ENCODE assay signal across 20 cellular contexts in the genomic region with DNA sequence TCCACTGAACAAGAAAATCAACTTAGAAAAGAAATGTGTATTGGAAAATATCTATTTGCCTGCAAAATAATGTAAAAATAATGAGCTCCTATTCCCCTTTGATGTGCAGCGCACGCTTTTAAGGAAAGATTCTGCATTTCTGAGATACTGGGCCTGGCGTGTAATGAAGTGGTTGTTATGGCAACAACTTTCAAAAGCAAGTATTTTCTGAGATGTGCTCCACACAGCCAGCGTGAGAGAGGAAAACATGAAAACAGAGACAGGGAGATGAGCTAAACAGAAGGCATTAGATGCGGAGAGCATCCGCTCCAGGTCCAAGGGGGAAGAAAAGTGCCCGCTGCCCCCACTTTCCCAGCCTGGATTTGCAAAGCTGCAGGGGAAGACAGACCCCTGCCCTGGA. TPM values are rescaled to one million over a fixed set of nuclear protein-coding genes. Genes with fewer than 3 reads are reported as not detected.
A peak's percentile ranks its signal among the peaks of the same experiment; 100 is the strongest.
DNase-seq lines count a peak whose midpoint lies in the region; ATAC-seq, FAIRE-seq and TF ChIP-seq lines count a peak whose summit lies in the region.
"Had no signal": no experiment of that assay in that cellular context is flagged by ENCODE, and none has a peak within 500 bp of the region (broad histone marks: within the 10 kb centered on the region; RNA-seq: fewer than 3 reads in every experiment).

No MANE protein-coding gene starts in this region.

- H3K9ac ChIP-seq in K562 (ENCODE audit: insufficient read depth in 1 of 2, low read depth in 2 of 2, low read length in 2 of 2) (no peak overlapping the region), neuronal stem cell (ENCODE audit: low read depth, low read length, poor library complexity) (no peak overlapping the region)
- H3K9ac ChIP-seq: BLaER1 had no signal

- H3K27me3 ChIP-seq in K562 (ENCODE audit: control insufficient read depth in 2 of 2, insufficient read depth in 2 of 2, low read length in 2 of 2) (peaks cover 9 to 37% of the 10 kb centered on the region in 2 experiments), neuronal stem cell (ENCODE audit: control insufficient read depth in 3 of 3, insufficient read depth in 3 of 3, low read depth in 1 of 3, low read length in 3 of 3) (peaks cover 0 to 6% (median 0%) of the 10 kb centered on the region in 3 experiments)
- H3K27me3 ChIP-seq in naive thymus-derived CD4-positive, alpha-beta T cell (ENCODE audit: control insufficient read depth in 2 of 2, insufficient read depth in 2 of 2, low read length in 2 of 2): no peaks in the 10 kb centered on the region
- H3K27me3 ChIP-seq: BLaER1 had no signal

- FAIRE-seq in K562 (lab: Jason Lieb, UNC): no peak
- FAIRE-seq: A549, D721Med, H54 had no signal

- DNase-seq in G401 (ENCODE audit: low spot score) (peak; percentile 61), K562 (ENCODE audit: extremely low read depth in 1 of 4, low spot score in 3 of 4) (no peak), endothelial cell (ENCODE audit: low spot score) (no peak), neuronal stem cell (ENCODE audit: low spot score) (no peak), WTC11 (ENCODE audit: low spot score) (no peak)
- DNase-seq in naive thymus-derived CD4-positive, alpha-beta T cell: no peak
- DNase-seq: CD8-positive, alpha-beta memory T cell; DMS79; KBM-7; NCI-H1417; NCI-H187 treated with DMSO at 0.1 percent for 48 hours; NCI-H2171; NCI-H446 treated with DMSO at 0.1 percent for 48 hours had no signal

- no peak overlapping the region for H2BK120ac ChIP-seq in neuronal stem cell (ENCODE audit: low read depth, low read length)

- TF ChIP-seq EP300 in K562 (IDR thresholded peaks at IDR 0.05; ENCODE audit: low read length): no peak

- H2AFZ ChIP-seq in K562 (ENCODE audit: low read depth, low read length) (no peak overlapping the region), neuronal stem cell (ENCODE audit: low read length) (peak overlapping the region; percentile 69)

- no peak overlapping the region for H3K14ac ChIP-seq in neuronal stem cell (ENCODE audit: low read length)

- no peak overlapping the region for H4K91ac ChIP-seq in neuronal stem cell (ENCODE audit: low read depth, low read length, poor library complexity)

- peak overlapping the region; percentile 84 for H3K18ac ChIP-seq in neuronal stem cell (ENCODE audit: low read length)

- H3K9me3 ChIP-seq in K562 (replicated peaks; ENCODE audit: control insufficient read depth, insufficient read depth, low read depth, low read length) (no peaks in the 10 kb centered on the region), neuronal stem cell (replicated peaks in 1 of 2; ENCODE audit: control insufficient read depth in 2 of 2, insufficient read depth in 1 of 2, low read depth in 1 of 2, low read length in 2 of 2) (no peaks in the 10 kb centered on the region)
- no peaks in the 10 kb centered on the region for H3K9me3 ChIP-seq in naive thymus-derived CD4-positive, alpha-beta T cell (ENCODE audit: control insufficient read depth in 2 of 3, low read length in 3 of 3)
- H3K9me3 ChIP-seq: A549, BLaER1, SJSA1 had no signal

- H3K27ac Mint-ChIP-seq in endothelial cell (ENCODE audit: unreplicated experiment): peak overlapping the region; percentile 14
- H3K27ac Mint-ChIP-seq in WTC11: no peak overlapping the region
- no peak overlapping the region for H3K27ac Mint-ChIP-seq in naive thymus-derived CD4-positive, alpha-beta T cell

- in situ Hi-C loops in G401 (cut with HindIII; ENCODE audit: low sequenced_read_pairs): no loop called here
- in situ Hi-C loops in K562 (cut with MboI): no loop called here

- WGBS in K562 (ENCODE audit: insufficient coverage, low coverage, missing lambda C conversion rate): 0% methylated on average over 7 of the region's 7 CpGs
- WGBS in neuronal stem cell (ENCODE audit: extremely low coverage in 2 of 2, insufficient read length in 2 of 2, insufficient replicate concordance in 1 of 2), 2 donors: no CpG with 5 or more reads among the region's 7 CpGs

- no peak overlapping the region for H2BK15ac ChIP-seq in neuronal stem cell (ENCODE audit: low read length)

- H3K9me1 ChIP-seq in K562 (ENCODE audit: control insufficient read depth, insufficient read depth, low read length): no peaks in the 10 kb centered on the region

- no TSS peak for BruUV-seq in K562 (replicated peaks; lab: Mats Ljungman, UMichigan)

- H3K79me2 ChIP-seq in K562 (ENCODE audit: control insufficient read depth, insufficient read depth, low read length): no peaks in the 10 kb centered on the region

- ATAC-seq in K562 (no peak), WTC11 (no peak), HG03108 (IDR thresholded peaks at IDR 0.05; ENCODE audit: unreplicated experiment) (no peak)
- ATAC-seq in naive thymus-derived CD4-positive, alpha-beta T cell: no peak
- ATAC-seq: Panc1 had no signal

- H3K4me1 Mint-ChIP-seq in endothelial cell (ENCODE audit: unreplicated experiment) (no peaks in the 10 kb centered on the region), WTC11 (peaks cover 9% of the 10 kb centered on the region)
- peaks cover 0 to 7% (median 0%) of the 10 kb centered on the region in 7 donors for H3K4me1 Mint-ChIP-seq in naive thymus-derived CD4-positive, alpha-beta T cell
- H3K4me1 Mint-ChIP-seq: CD8-positive, alpha-beta memory T cell had no signal

- no peak overlapping the region for H4K8ac ChIP-seq in neuronal stem cell (ENCODE audit: low read depth, low read length)

- no peaks in the 10 kb centered on the region for H3K4me1 ChIP-seq in K562 (replicated peaks in 1 of 2; ENCODE audit: control insufficient read depth in 2 of 2, insufficient read depth in 2 of 2, low read length in 2 of 2)
- H3K4me1 ChIP-seq in neuronal stem cell (ENCODE audit: control insufficient read depth in 2 of 2, insufficient read depth in 1 of 2, low read depth in 1 of 2, low read length in 2 of 2): peaks cover 16 to 30% of the 10 kb centered on the region in 2 donors
- H3K4me1 ChIP-seq in naive thymus-derived CD4-positive, alpha-beta T cell (ENCODE audit: control insufficient read depth in 2 of 2, insufficient read depth in 2 of 2, low read length in 2 of 2): no peaks in the 10 kb centered on the region
- H3K4me1 ChIP-seq: A549, SJSA1 had no signal

- intact Hi-C loops in K562 (cut with micrococcal nuclease): no loop called here
- intact Hi-C loops in naive thymus-derived CD4-positive, alpha-beta T cell (cut with micrococcal nuclease): no loop called here

- H3K4me3 Mint-ChIP-seq in endothelial cell (ENCODE audit: unreplicated experiment) (no peak overlapping the region), WTC11 (no peak overlapping the region)
- H3K4me3 Mint-ChIP-seq in naive thymus-derived CD4-positive, alpha-beta T cell: no peak overlapping the region
- H3K4me3 Mint-ChIP-seq: CD8-positive, alpha-beta memory T cell had no signal

- no peak overlapping the region for H3K23ac ChIP-seq in neuronal stem cell (ENCODE audit: low read depth, low read length, poor library complexity)

- no peaks in the 10 kb centered on the region for H3K36me3 ChIP-seq in K562 (ENCODE audit: control insufficient read depth, insufficient read depth, low read length)
- H3K36me3 ChIP-seq in neuronal stem cell (replicated peaks in 1 of 2; ENCODE audit: control insufficient read depth in 2 of 2, insufficient read depth in 2 of 2, low read length in 2 of 2): no peaks in the 10 kb centered on the region
- H3K36me3 ChIP-seq in naive thymus-derived CD4-positive, alpha-beta T cell (ENCODE audit: control insufficient read depth in 2 of 3, insufficient read depth in 3 of 3, low read length in 3 of 3): no peaks in the 10 kb centered on the region
- H3K36me3 ChIP-seq: BLaER1, SJSA1 had no signal

- H3K4me3 ChIP-seq in K562: no peak overlapping the region
- peak overlapping the region in 1 of 2 donors; percentile 3 for H3K4me3 ChIP-seq in neuronal stem cell (ENCODE audit: low read length in 2 of 2)
- no peak overlapping the region for H3K4me3 ChIP-seq in naive thymus-derived CD4-positive, alpha-beta T cell (ENCODE audit: low read length)
- H3K4me3 ChIP-seq: A549, BLaER1, SJSA1 had no signal

- TF ChIP-seq RAD21 in K562 (CRISPR knock-in tag; conservative IDR thresholded peaks at IDR 0.05 in 1 of 2, IDR thresholded peaks at IDR 0.05 in 1 of 2): no peak

- peaks cover 3% of the 10 kb centered on the region for H3K27me3 Mint-ChIP-seq in endothelial cell (ENCODE audit: unreplicated experiment)
- no peaks in the 10 kb centered on the region; the same call in 1 of the 2 replicates for H3K27me3 Mint-ChIP-seq in WTC11 (ENCODE audit: low read depth)
- H3K27me3 Mint-ChIP-seq in naive thymus-derived CD4-positive, alpha-beta T cell: peaks cover 5 to 24% (median 20%) of the 10 kb centered on the region in 5 donors

- H4K20me1 ChIP-seq in K562 (replicated peaks; ENCODE audit: control insufficient read depth, insufficient read depth, low read length): no peaks in the 10 kb centered on the region
- H4K20me1 ChIP-seq: BLaER1 had no signal

- CTCF ChIA-PET in K562 (lab: Yijun Ruan, JAX; ENCODE audit: low intra/inter-chr PET ratio) (no interaction called here), WTC11 (lab: Charles Lee) (interaction anchor here (0.6 to 1.4 kb wide), 3 partner anchors 16 to 314 kb away, joined by 3 to 4 read pairs (median 3); no protein-coding TSS in a partner anchor)
- CTCF ChIA-PET in naive thymus-derived CD4-positive, alpha-beta T cell (lab: Charles Lee): no interaction called here

- POLR2A ChIA-PET in K562 (lab: Yijun Ruan, JAX) (interaction anchor here (0.7 kb wide), 1 partner anchor 305 kb away, joined by 3 read pairs; no protein-coding TSS in a partner anchor), WTC11 (lab: Charles Lee) (no interaction called here)
- POLR2A ChIA-PET in naive thymus-derived CD4-positive, alpha-beta T cell (lab: Charles Lee): no interaction called here

- H3K4me2 ChIP-seq in K562 (ENCODE audit: insufficient read depth, low read length) (no peak overlapping the region), neuronal stem cell (ENCODE audit: insufficient read depth, low read length, poor library complexity, severe bottlenecking) (no peak overlapping the region)
- H3K4me2 ChIP-seq: A549, BLaER1 had no signal

- TF ChIP-seq CTCF in K562 (IDR thresholded peaks at IDR 0.05 in 2 of 3, conservative IDR thresholded peaks at IDR 0.05 in 1 of 3; ENCODE audit: insufficient read depth in 2 of 3, low read depth in 1 of 3, low read length in 3 of 3): no peak
- TF ChIP-seq CTCF in endothelial cell (IDR thresholded peaks at IDR 0.05; ENCODE audit: unreplicated experiment): no peak
- no peak for TF ChIP-seq CTCF in WTC11 (IDR thresholded peaks at IDR 0.05)

- no peaks in the 10 kb centered on the region for H3K9me3 Mint-ChIP-seq in endothelial cell (ENCODE audit: unreplicated experiment)
- no peaks in the 10 kb centered on the region for H3K9me3 Mint-ChIP-seq in WTC11
- H3K9me3 Mint-ChIP-seq in naive thymus-derived CD4-positive, alpha-beta T cell: peaks cover 0 to 1% (median 0%) of the 10 kb centered on the region in 11 donors
- H3K9me3 Mint-ChIP-seq: CD8-positive, alpha-beta memory T cell had no signal

- no peak overlapping the region for H3K27ac ChIP-seq in K562 (ENCODE audit: extremely low read depth, low read depth, low read length)
- no peak overlapping the region for H3K27ac ChIP-seq in neuronal stem cell (replicated peaks; ENCODE audit: low read length)
- no peak overlapping the region for H3K27ac ChIP-seq in naive thymus-derived CD4-positive, alpha-beta T cell (ENCODE audit: low read depth, low read length)
- H3K27ac ChIP-seq: A549, BLaER1, SJSA1 had no signal

- H2AK5ac ChIP-seq in neuronal stem cell (ENCODE audit: low read depth, low read length): no peak overlapping the region

- TF ChIP-seq POLR2A in K562 (conservative IDR thresholded peaks at IDR 0.05): no peak

- no peaks in the 10 kb centered on the region for H3K79me1 ChIP-seq in neuronal stem cell (ENCODE audit: low read depth, low read length)

- no peak overlapping the region for H2BK5ac ChIP-seq in neuronal stem cell (ENCODE audit: low read length)

- H2BK12ac ChIP-seq in neuronal stem cell (ENCODE audit: low read length): no peak overlapping the region

- H3K4ac ChIP-seq in neuronal stem cell (ENCODE audit: low read length): no peak overlapping the region

- H3K36me3 Mint-ChIP-seq in endothelial cell (ENCODE audit: low read depth, unreplicated experiment): no peaks in the 10 kb centered on the region
- no peaks in the 10 kb centered on the region for H3K36me3 Mint-ChIP-seq in WTC11
- no peaks in the 10 kb centered on the region for H3K36me3 Mint-ChIP-seq in naive thymus-derived CD4-positive, alpha-beta T cell
- H3K36me3 Mint-ChIP-seq: CD8-positive, alpha-beta memory T cell had no signal

RNA-seq across cellular contexts. Expression of a gene that starts 39.1 kb away (rescaled TPM):
- not detected in 2 replicates for total RNA-seq in G401 (2014; rRNA removed; shearing (Covaris generic))
- not detected in 2 replicates for total RNA-seq in K562 (2011; cell fraction: chromatin; rRNA removed; ENCODE audit: low replicate concordance)
- not detected in 2 replicates for total RNA-seq in K562 (2011; cell fraction: nucleolus; rRNA removed)
- total RNA-seq in K562 (2011; cell fraction: nucleoplasm; rRNA removed): not detected in 2 replicates
- total RNA-seq in K562 (2014; rRNA removed) (not detected in 2 replicates), K562 (2014; rRNA removed; fragmentation: Illumina TruSeq; extraction: Trizol) (not detected in 2 replicates), K562 (2015; rRNA removed; fragmentation: Illumina TruSeq; extraction: Trizol) (not detected in 2 replicates), K562 (2021) (not detected in 2 replicates), endothelial cell (ENCODE audit: unreplicated experiment) (not detected), WTC11 (2021) (not detected in 3 replicates)
- polyA plus RNA-seq in K562 (2011; rRNA removed) (not detected in 2 replicates), K562 (2014; fragmentation: Illumina TruSeq; extraction: Trizol) (not detected in 2 replicates), K562 (2014; fragmentation: Nextera tagmentation; extraction: Ambion mirVana) (not detected), K562 (2014; rRNA removed) (not detected in 2 replicates)
- polyA plus RNA-seq in K562 (2011; cell fraction: cytosol; rRNA removed): not detected in 2 replicates
- not detected in 2 replicates for polyA plus RNA-seq in K562 (2011; cell fraction: nucleus; rRNA removed)
- not detected in 2 replicates for polyA plus RNA-seq in K562 (2012)
- polyA minus RNA-seq in K562 (2011; rRNA and poly(A)+ RNA removed): not detected in 2 replicates
- not detected in 2 replicates for polyA minus RNA-seq in K562 (2011; cell fraction: cytosol; rRNA and poly(A)+ RNA removed)
- polyA minus RNA-seq in K562 (2011; cell fraction: nucleus; rRNA and poly(A)+ RNA removed): not detected in 2 replicates
- not detected for polyA plus RNA-seq in neuronal stem cell (2013, experiment 1 of 2)
- not detected for polyA plus RNA-seq in neuronal stem cell (2013, experiment 2 of 2)
- total RNA-seq in naive thymus-derived CD4-positive, alpha-beta T cell: 1 to 10 TPM in 2 of 5 experiments, not detected in 3; 1.4 to 1.7 TPM
- polyA plus RNA-seq in naive thymus-derived CD4-positive, alpha-beta T cell: not detected
- total RNA-seq: CD8-positive, alpha-beta memory T cell; SJSA1 had no signal
- polyA plus RNA-seq: A549; CD8-positive, alpha-beta memory T cell had no signal
